ENCODE assay signal across 18 cellular contexts in genomic region chrX:79369871-79370270, GRCh38. TPM values are rescaled to one million over a fixed set of nuclear protein-coding genes. Genes with fewer than 3 reads are reported as not detected.
DNase-seq lines count a peak whose midpoint lies in the region; ATAC-seq, FAIRE-seq and TF ChIP-seq lines count a peak whose summit lies in the region.
"Had no signal": no experiment of that assay in that cellular context is flagged by ENCODE, and none has a peak within 500 bp of the region (broad histone marks: within the 10 kb centered on the region; RNA-seq: fewer than 3 reads in every experiment).

No MANE protein-coding gene starts in this region.

- no peaks in the 10 kb centered on the region for H3K27me3 Mint-ChIP-seq in naive thymus-derived CD4-positive, alpha-beta T cell
- H3K27me3 Mint-ChIP-seq in activated T-helper 17 cell treated with anti-CD3 and anti-CD28 coated beads, Interleukin-2, amount 50 U/mL, for 72 hours = no peaks in the 10 kb centered on the region

- H3K36me3 Mint-ChIP-seq in naive thymus-derived CD4-positive, alpha-beta T cell = peaks cover 0 to 19% (median 4%) of the 10 kb centered on the region in 5 donors
- peaks cover 6% of the 10 kb centered on the region for H3K36me3 Mint-ChIP-seq in activated T-helper 17 cell treated with anti-CD3 and anti-CD28 coated beads, Interleukin-2, amount 50 U/mL, for 72 hours (ENCODE audit: low read depth)

- WGBS in pancreas, 2 donors = 81 to 92% methylated on average over 1 of the region's 1 CpG

- peak overlapping the region in 1 of 10 donors; percentile 8 for H3K4me3 Mint-ChIP-seq in naive thymus-derived CD4-positive, alpha-beta T cell
- H3K4me3 Mint-ChIP-seq in activated T-helper 17 cell treated with anti-CD3 and anti-CD28 coated beads, Interleukin-2, amount 50 U/mL, for 72 hours = no peak overlapping the region
- H3K4me3 Mint-ChIP-seq: CD8-positive, alpha-beta T cell; H9 had no signal

- TF ChIP-seq CTCF in dorsolateral prefrontal cortex (IDR thresholded peaks at IDR 0.05 in 54 of 56, conservative IDR thresholded peaks at IDR 0.05 in 2 of 56; ENCODE audit: low read depth in 1 of 56, partially characterized antibody in 56 of 56) (no peak), pancreas (IDR thresholded peaks at IDR 0.05) (no peak)

- FAIRE-seq in pancreas (lab: Jason Lieb, UNC) = peak; percentile 29
- FAIRE-seq: A204.1, GM19239 had no signal

- CTCF ChIA-PET in naive thymus-derived CD4-positive, alpha-beta T cell (lab: Charles Lee) = interaction anchor here (0.6 kb wide), 1 partner anchor 415 kb away, joined by 3 read pairs; no protein-coding TSS in a partner anchor

- H3K4me1 ChIP-seq in pancreas = no peaks in the 10 kb centered on the region
- H3K4me1 ChIP-seq in naive thymus-derived CD4-positive, alpha-beta T cell (ENCODE audit: control insufficient read depth in 2 of 2, insufficient read depth in 2 of 2, low read length in 2 of 2) = peaks cover 7 to 9% of the 10 kb centered on the region in 2 donors
- H3K4me1 ChIP-seq: BE2C, Caco-2 had no signal

- POLR2A ChIA-PET in naive thymus-derived CD4-positive, alpha-beta T cell (lab: Charles Lee) = interaction anchor here (0.6 kb wide), 1 partner anchor 246 kb away, joined by 5 read pairs; no protein-coding TSS in a partner anchor

- peaks cover 0 to 30% (median 22%) of the 10 kb centered on the region in 7 donors for H3K4me1 Mint-ChIP-seq in naive thymus-derived CD4-positive, alpha-beta T cell
- H3K4me1 Mint-ChIP-seq in activated T-helper 17 cell treated with anti-CD3 and anti-CD28 coated beads, Interleukin-2, amount 50 U/mL, for 72 hours = no peaks in the 10 kb centered on the region

- no peak for ATAC-seq in pancreas
- no peak for ATAC-seq in naive thymus-derived CD4-positive, alpha-beta T cell
- ATAC-seq in activated T-helper 17 cell treated with anti-CD3 and anti-CD28 coated beads, Interleukin-2, amount 50 U/mL, for 72 hours (replicated peaks) = no peak
- ATAC-seq: CD8-positive, alpha-beta T cell had no signal

- H3K4me3 ChIP-seq in dorsolateral prefrontal cortex = no peak overlapping the region
- no peak overlapping the region for H3K4me3 ChIP-seq in pancreas
- H3K4me3 ChIP-seq in naive thymus-derived CD4-positive, alpha-beta T cell (ENCODE audit: low read length) = no peak overlapping the region

- H3K9me3 Mint-ChIP-seq in naive thymus-derived CD4-positive, alpha-beta T cell = peaks cover 0 to 11% (median 0%) of the 10 kb centered on the region in 11 donors
- no peaks in the 10 kb centered on the region for H3K9me3 Mint-ChIP-seq in activated T-helper 17 cell treated with anti-CD3 and anti-CD28 coated beads, Interleukin-2, amount 50 U/mL, for 72 hours
- H3K9me3 Mint-ChIP-seq: CD8-positive, alpha-beta T cell had no signal

- peak overlapping the region in 33 of 59 donors; percentile 5 to 77 (median 40) for H3K27ac ChIP-seq in dorsolateral prefrontal cortex
- no peak overlapping the region for H3K27ac ChIP-seq in pancreas
- no peak overlapping the region for H3K27ac ChIP-seq in naive thymus-derived CD4-positive, alpha-beta T cell (ENCODE audit: low read depth, low read length)
- H3K27ac ChIP-seq: C4-2B had no signal

- H3K27me3 ChIP-seq in dorsolateral prefrontal cortex = peaks cover 0 to 52% (median 6%) of the 10 kb centered on the region in 45 donors
- H3K27me3 ChIP-seq in pancreas = peaks cover 0 to 6% (median 3%) of the 10 kb centered on the region in 4 donors
- no peaks in the 10 kb centered on the region for H3K27me3 ChIP-seq in naive thymus-derived CD4-positive, alpha-beta T cell (ENCODE audit: control insufficient read depth in 2 of 2, insufficient read depth in 2 of 2, low read length in 2 of 2)
- H3K27me3 ChIP-seq: BE2C had no signal

- H3K9me3 ChIP-seq in pancreas = no peaks in the 10 kb centered on the region
- no peaks in the 10 kb centered on the region for H3K9me3 ChIP-seq in naive thymus-derived CD4-positive, alpha-beta T cell (ENCODE audit: control insufficient read depth in 2 of 3, low read length in 3 of 3)
- H3K9me3 ChIP-seq: BE2C, Caco-2 had no signal

- DNase-seq in Ammon's horn (ENCODE audit: low spot score) = peak; percentile 7
- peak; percentile 35 for DNase-seq in COLO829 (ENCODE audit: low spot score)
- no peak for DNase-seq in dorsolateral prefrontal cortex
- no peak for DNase-seq in pancreas
- DNase-seq in naive thymus-derived CD4-positive, alpha-beta T cell = no peak
- no peak for DNase-seq in stimulated activated CD4-positive, alpha-beta T cell treated with anti-CD3 and anti-CD28 coated beads, Interleukin-1b, Interleukin-23, amount 100 ng/mL, for 48 hours
- no peak for DNase-seq in inferior parietal cortex (ENCODE audit: extremely low spot score)
- DNase-seq: BE2C; Caco-2; CD8-positive, alpha-beta T cell; DND-41; GDM1; GOT3; H9 had no signal

- intact Hi-C loops in dorsolateral prefrontal cortex (cut with DNase I) = no loop called here
- intact Hi-C loops in pancreas (cut with DNase I) = no loop called here
- intact Hi-C loops in naive thymus-derived CD4-positive, alpha-beta T cell (cut with micrococcal nuclease) = loop anchor here (5.0 to 10.0 kb wide), 10 partner anchors 83 to 1475 kb away; partner anchors contain the start of genes COX7B (in 2 of the 2), MAGT1 (in 2 of the 2) and PGK1 (in 1 of the 2)

- no peaks in the 10 kb centered on the region for H3K36me3 ChIP-seq in pancreas
- no peaks in the 10 kb centered on the region for H3K36me3 ChIP-seq in naive thymus-derived CD4-positive, alpha-beta T cell (ENCODE audit: control insufficient read depth in 2 of 3, insufficient read depth in 3 of 3, low read length in 3 of 3)
- H3K36me3 ChIP-seq: BE2C had no signal

- H3K27ac Mint-ChIP-seq in naive thymus-derived CD4-positive, alpha-beta T cell = peak overlapping the region in 1 of 9 donors; percentile 2
- no peak overlapping the region for H3K27ac Mint-ChIP-seq in activated T-helper 17 cell treated with anti-CD3 and anti-CD28 coated beads, Interleukin-2, amount 50 U/mL, for 72 hours
- H3K27ac Mint-ChIP-seq: CD8-positive, alpha-beta T cell; H9 had no signal

RNA-seq across cellular contexts. Expression of gene ITM2A, which starts 2.7 kb away (rescaled TPM):
- total RNA-seq in dorsolateral prefrontal cortex (100 to 1,000 TPM in 38 of 120 experiments, 10 to 100 TPM in 82; 35.2 to 184 (median 87.7) TPM), pancreas (10 to 100 TPM in 2 of 6 donors, 1 to 10 TPM in 4; 4.8 to 14.2 (median 8.3) TPM)
- polyA plus RNA-seq in pancreas = 1 to 10 TPM; 2.1 to 3.9 TPM
- 100 to 1,000 TPM; 109 to 170 (median 154) TPM for total RNA-seq in naive thymus-derived CD4-positive, alpha-beta T cell
- polyA plus RNA-seq in naive thymus-derived CD4-positive, alpha-beta T cell = 100 to 1,000 TPM; 639 to 837 TPM
- total RNA-seq in activated T-helper 17 cell treated with anti-CD3 and anti-CD28 coated beads, Interleukin-2, amount 50 U/mL, for 72 hours = 10 to 100 TPM; 74.9 to 97.8 TPM
- total RNA-seq: Caco-2 had no signal

Comparison
In these comparisons a context has a peak if more than half of its experiments do, and no peak if none do; other contexts are left out.
1. DNase-seq: peak in Ammon's horn (single experiment) and COLO829 (single experiment); none in dorsolateral prefrontal cortex (0 of 10), pancreas (0 of 6), naive thymus-derived CD4-positive, alpha-beta T cell (0 of 9), stimulated activated CD4-positive, alpha-beta T cell treated with anti-CD3 and anti-CD28 coated beads, Interleukin-1b, Interleukin-23, amount 100 ng/mL, for 48 hours (single experiment) and inferior parietal cortex (single experiment).
2. H3K27ac ChIP-seq: peak in dorsolateral prefrontal cortex (33 of 59); none in pancreas (0 of 4) and naive thymus-derived CD4-positive, alpha-beta T cell (single experiment).
3. intact Hi-C loops: an anchor here in naive thymus-derived CD4-positive, alpha-beta T cell (5.0 to 10.0 kb wide); none called in dorsolateral prefrontal cortex and pancreas.